In the genomic region with DNA sequence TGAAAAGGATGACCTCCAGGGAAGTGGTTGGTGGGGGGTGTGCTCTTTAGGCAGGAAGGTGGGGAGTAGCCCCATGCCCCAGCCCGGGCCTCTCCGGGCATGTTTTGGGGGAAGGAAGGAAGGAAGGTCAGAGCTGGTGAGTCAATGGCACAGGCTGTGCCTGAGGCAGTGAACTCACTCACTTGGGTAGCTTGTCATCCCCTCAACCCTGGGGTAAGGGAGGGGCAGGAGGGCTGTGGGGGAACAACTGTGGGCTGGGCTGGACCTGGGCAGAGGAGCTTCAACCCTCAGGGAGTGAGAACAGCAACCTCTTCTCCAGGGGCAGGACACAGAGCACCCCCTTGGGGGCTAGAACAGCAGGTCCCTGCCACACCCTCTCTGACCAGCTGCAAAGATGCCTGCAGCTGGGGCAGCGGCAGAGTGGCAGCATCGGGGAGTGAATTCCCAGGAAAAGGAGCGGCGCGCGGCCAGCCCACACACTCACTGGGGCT, we compare ENCODE assay signal across 8 cellular contexts. TPM values are rescaled to one million over a fixed set of nuclear protein-coding genes. Genes with fewer than 3 reads are reported as not detected.
DNase-seq lines count a peak whose midpoint lies in the region; ATAC-seq and TF ChIP-seq lines count a peak whose summit lies in the region.

No MANE protein-coding gene starts in this region.

- ATAC-seq in stimulated activated effector memory CD8-positive, alpha-beta T cell treated with anti-CD3 and anti-CD28 coated beads, Interleukin-12 subunit alpha, Interleukin-12 subunit beta, amount 100 ng/mL, for 72 hours, result no peak
- ATAC-seq in GM19467 (IDR thresholded peaks at IDR 0.05; ENCODE audit: unreplicated experiment), result no peak

- H3K4me2 ChIP-seq in fibroblast of lung (ENCODE audit: extremely low read depth, insufficient read depth, low read length), result peak overlapping the region; percentile 58

- H3K4me1 ChIP-seq in SJCRH30 (peaks cover 16% of the 10 kb centered on the region; the same call in 1 of the 2 replicates), fibroblast of lung (ENCODE audit: control insufficient read depth, extremely low read depth, insufficient read depth, low read length) (peaks cover 30% of the 10 kb centered on the region)

- H3K27ac Mint-ChIP-seq in stimulated activated effector memory CD8-positive, alpha-beta T cell treated with anti-CD3 and anti-CD28 coated beads, Interleukin-12 subunit alpha, Interleukin-12 subunit beta, amount 100 ng/mL, for 72 hours, result peak overlapping the region; percentile 79

- H3K36me3 Mint-ChIP-seq in stimulated activated effector memory CD8-positive, alpha-beta T cell treated with anti-CD3 and anti-CD28 coated beads, Interleukin-12 subunit alpha, Interleukin-12 subunit beta, amount 100 ng/mL, for 72 hours, result peaks cover 49% of the 10 kb centered on the region

- H3K27me3 ChIP-seq in SJCRH30 (no peaks in the 10 kb centered on the region), fibroblast of lung (ENCODE audit: control insufficient read depth, insufficient read depth, low read length) (no peaks in the 10 kb centered on the region)

- H3K9me3 Mint-ChIP-seq in stimulated activated effector memory CD8-positive, alpha-beta T cell treated with anti-CD3 and anti-CD28 coated beads, Interleukin-12 subunit alpha, Interleukin-12 subunit beta, amount 100 ng/mL, for 72 hours, result no peaks in the 10 kb centered on the region

- no peaks in the 10 kb centered on the region for H3K79me2 ChIP-seq in fibroblast of lung (ENCODE audit: control insufficient read depth, insufficient read depth, low read length)

- TF ChIP-seq CTCF in fibroblast of lung (conservative IDR thresholded peaks at IDR 0.05 in 1 of 2, IDR thresholded peaks at IDR 0.05 in 1 of 2; ENCODE audit: low read depth in 1 of 2, low read length in 2 of 2), result no peak

- no peak overlapping the region for H3K4me3 ChIP-seq in SJCRH30
- no peak overlapping the region for H3K4me3 ChIP-seq in fibroblast of lung (replicated peaks in 1 of 4; ENCODE audit: control extremely low read depth in 1 of 4, insufficient read depth in 1 of 4, low read depth in 3 of 4, low read length in 4 of 4)

- H3K36me3 ChIP-seq in SJCRH30 (peaks cover 12% of the 10 kb centered on the region), fibroblast of lung (ENCODE audit: control insufficient read depth, insufficient read depth, low read length) (peaks cover 18% of the 10 kb centered on the region)

- DNase-seq in GM04503 (ENCODE audit: low read depth) (peak; percentile 42), SJCRH30 (peak; percentile 42 to 62), fibroblast of lung (ENCODE audit: low read depth in 2 of 2) (peak; percentile 53 to 69), NCI-H2227 treated with DMSO at 0.1 percent for 48 hours (lab: John Stamatoyannopoulos, UW) (no peak), activated gamma-delta T cell (lab: John Stamatoyannopoulos, UW) (no peak)
- DNase-seq in stimulated activated effector memory CD8-positive, alpha-beta T cell treated with anti-CD3 and anti-CD28 coated beads, Interleukin-12 subunit alpha, Interleukin-12 subunit beta, amount 100 ng/mL, for 72 hours (ENCODE audit: low spot score in 2 of 2), result no peak
- no peak for DNase-seq in activated CD4-positive, alpha-beta T cell treated with anti-CD3 and anti-CD28 coated beads, Interleukin-2, amount 50 U/mL, for 48 hours

- no peak overlapping the region for H2AFZ ChIP-seq in fibroblast of lung (ENCODE audit: low read length)

- H3K4me1 Mint-ChIP-seq in stimulated activated effector memory CD8-positive, alpha-beta T cell treated with anti-CD3 and anti-CD28 coated beads, Interleukin-12 subunit alpha, Interleukin-12 subunit beta, amount 100 ng/mL, for 72 hours, result peaks cover 21% of the 10 kb centered on the region

- H3K9me3 ChIP-seq in SJCRH30 (replicated peaks) (no peaks in the 10 kb centered on the region), fibroblast of lung (ENCODE audit: control insufficient read depth, insufficient read depth, low read depth, low read length) (no peaks in the 10 kb centered on the region)

- H3K9ac ChIP-seq in fibroblast of lung (ENCODE audit: insufficient read depth, low read length), result no peak overlapping the region

- no peak overlapping the region for H3K4me3 Mint-ChIP-seq in stimulated activated effector memory CD8-positive, alpha-beta T cell treated with anti-CD3 and anti-CD28 coated beads, Interleukin-12 subunit alpha, Interleukin-12 subunit beta, amount 100 ng/mL, for 72 hours

- H3K27ac ChIP-seq in SJCRH30, result no peak overlapping the region
- peak overlapping the region; percentile 82 for H3K27ac ChIP-seq in fibroblast of lung (ENCODE audit: insufficient read depth, low read length)

- H4K20me1 ChIP-seq in fibroblast of lung (ENCODE audit: control insufficient read depth, extremely low read depth, insufficient read depth, low read length), result no peaks in the 10 kb centered on the region

RNA-seq across cellular contexts. Expression of a gene that starts 6.3 kb away (rescaled TPM):
- 0.55 and 1.4 TPM in 2 replicates for total RNA-seq in SJCRH30 (2014; rRNA removed; shearing (Covaris generic))
- total RNA-seq in fibroblast of lung, result not detected in 2 replicates
- 0.12 TPM in 1 of 2 replicates, not detected in the other for polyA plus RNA-seq in fibroblast of lung
- polyA plus RNA-seq in fibroblast of lung (2012), result 0.17 TPM in 1 of 2 replicates, not detected in the other
- not detected in 2 replicates for polyA minus RNA-seq in fibroblast of lung (ENCODE audit: low replicate concordance)

RNA-seq across cellular contexts. Expression of a gene that starts 32.7 kb away (rescaled TPM):
- total RNA-seq in SJCRH30 (2014; rRNA removed; shearing (Covaris generic)), result 41.8 and 55.0 TPM in 2 replicates
- 25.1 and 31.1 TPM in 2 replicates for total RNA-seq in fibroblast of lung
- 42.7 and 66.7 TPM in 2 replicates for polyA plus RNA-seq in fibroblast of lung
- polyA plus RNA-seq in fibroblast of lung (2012), result 32.7 and 46.9 TPM in 2 replicates
- polyA minus RNA-seq in fibroblast of lung (ENCODE audit: low replicate concordance), result 122 and 302 TPM in 2 replicates

RNA-seq across cellular contexts. Expression of a gene that starts 40.9 kb away (rescaled TPM):
- 128 and 129 TPM in 2 replicates for total RNA-seq in SJCRH30 (2014; rRNA removed; shearing (Covaris generic))
- 55.2 and 55.5 TPM in 2 replicates for total RNA-seq in fibroblast of lung
- 66.9 and 107 TPM in 2 replicates for polyA plus RNA-seq in fibroblast of lung
- polyA plus RNA-seq in fibroblast of lung (2012), result 83.3 and 134 TPM in 2 replicates
- polyA minus RNA-seq in fibroblast of lung (ENCODE audit: low replicate concordance), result 181 and 235 TPM in 2 replicates

RNA-seq across cellular contexts. Expression of a gene that starts 41.2 kb away (rescaled TPM):
- total RNA-seq in SJCRH30 (2014; rRNA removed; shearing (Covaris generic)), result 13.3 and 14.4 TPM in 2 replicates
- total RNA-seq in fibroblast of lung, result 49.8 and 52.8 TPM in 2 replicates
- 27.2 and 30.8 TPM in 2 replicates for polyA plus RNA-seq in fibroblast of lung
- 34.3 and 34.9 TPM in 2 replicates for polyA plus RNA-seq in fibroblast of lung (2012)
- polyA minus RNA-seq in fibroblast of lung (ENCODE audit: low replicate concordance), result 43.5 and 67.0 TPM in 2 replicates

RNA-seq across cellular contexts. Expression of a gene that starts 58.7 kb away (rescaled TPM):
- not detected in 2 replicates for total RNA-seq in SJCRH30 (2014; rRNA removed; shearing (Covaris generic))
- total RNA-seq in fibroblast of lung, result not detected in 2 replicates
- not detected in 2 replicates for polyA plus RNA-seq in fibroblast of lung
- not detected in 2 replicates for polyA plus RNA-seq in fibroblast of lung (2012)
- not detected in 2 replicates for polyA minus RNA-seq in fibroblast of lung (ENCODE audit: low replicate concordance)

Comparison
In these comparisons a context has a peak if more than half of its experiments do, and no peak if none do; other contexts are left out.
1. DNase-seq: peak in GM04503 (single experiment), SJCRH30 (2 of 2) and fibroblast of lung (2 of 2); none in stimulated activated effector memory CD8-positive, alpha-beta T cell treated with anti-CD3 and anti-CD28 coated beads, Interleukin-12 subunit alpha, Interleukin-12 subunit beta, amount 100 ng/mL, for 72 hours (0 of 2), NCI-H2227 treated with DMSO at 0.1 percent for 48 hours (single experiment), activated gamma-delta T cell (single experiment) and activated CD4-positive, alpha-beta T cell treated with anti-CD3 and anti-CD28 coated beads, Interleukin-2, amount 50 U/mL, for 48 hours (0 of 2).